ENCODE assay signal across 16 cellular contexts in the genomic region with DNA sequence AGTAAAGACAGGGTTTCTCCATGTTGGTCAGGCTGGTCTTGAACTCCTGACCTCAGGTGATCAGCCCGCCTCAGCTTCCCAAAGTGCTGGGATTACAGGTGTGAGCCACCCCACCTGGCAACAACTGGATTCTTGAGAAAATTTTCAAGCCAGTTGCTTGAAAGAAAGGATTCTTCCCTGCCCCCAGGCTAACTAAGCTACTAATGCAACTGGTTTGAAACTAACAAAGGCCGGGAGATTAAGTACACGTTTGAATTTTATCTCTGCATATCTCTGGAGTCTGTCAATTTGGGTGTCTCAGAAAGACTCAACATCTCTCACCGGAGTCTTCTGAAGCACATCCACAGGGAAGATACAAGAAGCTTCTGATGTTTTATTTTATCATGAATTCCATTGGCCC. TPM values are rescaled to one million over a fixed set of nuclear protein-coding genes. Genes with fewer than 3 reads are reported as not detected.
DNase-seq lines count a peak whose midpoint lies in the region; ATAC-seq and TF ChIP-seq lines count a peak whose summit lies in the region.
"Had no signal": no experiment of that assay in that cellular context is flagged by ENCODE, and none has a peak within 500 bp of the region (broad histone marks: within the 10 kb centered on the region; RNA-seq: fewer than 3 reads in every experiment).

No MANE protein-coding gene starts in this region.

- H3K4me1 Mint-ChIP-seq in activated T-cell treated with anti-CD3 and anti-CD28 coated beads, Interleukin-2, amount 50 U/mL, for 72 hours (ENCODE audit: low read depth): peaks cover 68% of the 10 kb centered on the region
- H3K4me1 Mint-ChIP-seq in activated T-cell treated with anti-CD3 and anti-CD28 coated beads, Interleukin-2, amount 50 U/mL, for 24 hours (ENCODE audit: low read depth): peaks cover 59% of the 10 kb centered on the region

- no peak for ATAC-seq in activated T-cell treated with anti-CD3 and anti-CD28 coated beads, Interleukin-2, amount 50 U/mL, for 72 hours (replicated peaks in 1 of 2)
- no peak for ATAC-seq in HG03457 (IDR thresholded peaks at IDR 0.05; ENCODE audit: unreplicated experiment)

- no peak overlapping the region for H3K4me3 Mint-ChIP-seq in activated T-cell treated with anti-CD3 and anti-CD28 coated beads, Interleukin-2, amount 50 U/mL, for 72 hours
- H3K4me3 Mint-ChIP-seq in activated T-cell treated with anti-CD3 and anti-CD28 coated beads, Interleukin-2, amount 50 U/mL, for 24 hours: no peak overlapping the region
- H3K4me3 Mint-ChIP-seq: CD4-positive, CD25-positive, alpha-beta regulatory T cell; CD8-positive, alpha-beta memory T cell had no signal

- H3K9me3 ChIP-seq in HAP-1: no peaks in the 10 kb centered on the region
- H3K9me3 ChIP-seq: BE2C had no signal

- peak overlapping the region; percentile 57 for H3K27ac Mint-ChIP-seq in activated T-cell treated with anti-CD3 and anti-CD28 coated beads, Interleukin-2, amount 50 U/mL, for 72 hours
- no peak overlapping the region for H3K27ac Mint-ChIP-seq in activated T-cell treated with anti-CD3 and anti-CD28 coated beads, Interleukin-2, amount 50 U/mL, for 24 hours
- H3K27ac Mint-ChIP-seq: CD8-positive, alpha-beta memory T cell had no signal

- peaks cover 29% of the 10 kb centered on the region for H3K4me1 ChIP-seq in HAP-1

- no peaks in the 10 kb centered on the region for H3K9me3 Mint-ChIP-seq in activated T-cell treated with anti-CD3 and anti-CD28 coated beads, Interleukin-2, amount 50 U/mL, for 72 hours
- H3K9me3 Mint-ChIP-seq in activated T-cell treated with anti-CD3 and anti-CD28 coated beads, Interleukin-2, amount 50 U/mL, for 24 hours: no peaks in the 10 kb centered on the region
- H3K9me3 Mint-ChIP-seq: CD8-positive, alpha-beta memory T cell had no signal

- TF ChIP-seq CTCF in epithelial cell of esophagus (IDR thresholded peaks at IDR 0.05; ENCODE audit: insufficient read depth, low read depth, low read length, missing control alignments): no peak

- in situ Hi-C loops in HAP-1 (cut with MboI; ENCODE audit: low sequenced_read_pairs): no loop called here

- DNase-seq in activated T-cell treated with anti-CD3 and anti-CD28 coated beads, Interleukin-2, amount 50 U/mL, for 72 hours: no peak
- no peak for DNase-seq in activated T-cell treated with anti-CD3 and anti-CD28 coated beads, Interleukin-2, amount 50 U/mL, for 24 hours
- peak; percentile 61 to 81 for DNase-seq in HAP-1 (ENCODE audit: low spot score in 2 of 2)
- peak; percentile 22 for DNase-seq in epithelial cell of esophagus (ENCODE audit: low read depth)
- no peak for DNase-seq in NCI-H146 treated with DMSO at 0.1 percent for 48 hours (lab: John Stamatoyannopoulos, UW; ENCODE audit: unreplicated experiment)
- DNase-seq in DMS153 (lab: John Stamatoyannopoulos, UW): no peak
- DNase-seq: BE2C; C1 segment of cervical spinal cord; CD4-positive, CD25-positive, alpha-beta regulatory T cell; CD8-positive, alpha-beta memory T cell; COR-L47; DMS 273 treated with DMSO at 0.1 percent for 48 hours; GF-D8; GOT3; H7 had no signal

- H3K36me3 Mint-ChIP-seq in activated T-cell treated with anti-CD3 and anti-CD28 coated beads, Interleukin-2, amount 50 U/mL, for 72 hours (ENCODE audit: insufficient read depth in 2 of 2): no peaks in the 10 kb centered on the region
- H3K36me3 Mint-ChIP-seq in activated T-cell treated with anti-CD3 and anti-CD28 coated beads, Interleukin-2, amount 50 U/mL, for 24 hours (ENCODE audit: low read depth): no peaks in the 10 kb centered on the region
- H3K36me3 Mint-ChIP-seq: CD4-positive, CD25-positive, alpha-beta regulatory T cell; CD8-positive, alpha-beta memory T cell had no signal

- H3K27me3 ChIP-seq in HAP-1 (ENCODE audit: low read depth): no peaks in the 10 kb centered on the region
- H3K27me3 ChIP-seq: BE2C had no signal

- H3K4me3 ChIP-seq in HAP-1: no peak overlapping the region
- no peak overlapping the region for H3K4me3 ChIP-seq in epithelial cell of esophagus (ENCODE audit: low read length)

- H3K27me3 Mint-ChIP-seq in activated T-cell treated with anti-CD3 and anti-CD28 coated beads, Interleukin-2, amount 50 U/mL, for 72 hours (ENCODE audit: low read depth): no peaks in the 10 kb centered on the region
- no peaks in the 10 kb centered on the region for H3K27me3 Mint-ChIP-seq in activated T-cell treated with anti-CD3 and anti-CD28 coated beads, Interleukin-2, amount 50 U/mL, for 24 hours
- H3K27me3 Mint-ChIP-seq: CD4-positive, CD25-positive, alpha-beta regulatory T cell had no signal

- no peaks in the 10 kb centered on the region for H3K36me3 ChIP-seq in HAP-1 (replicated peaks)
- H3K36me3 ChIP-seq: BE2C had no signal

RNA-seq across cellular contexts. Expression of a gene that starts 10.7 kb away (rescaled TPM):
- 100 to 1,000 TPM; 713 to 736 TPM for total RNA-seq in activated T-cell treated with anti-CD3 and anti-CD28 coated beads, Interleukin-2, amount 50 U/mL, for 72 hours

Comparison
In these comparisons a context has a peak if more than half of its experiments do, and no peak if none do; other contexts are left out.
1. DNase-seq: peak in HAP-1 (2 of 2) and epithelial cell of esophagus (single experiment); none in activated T-cell treated with anti-CD3 and anti-CD28 coated beads, Interleukin-2, amount 50 U/mL, for 72 hours (0 of 2), activated T-cell treated with anti-CD3 and anti-CD28 coated beads, Interleukin-2, amount 50 U/mL, for 24 hours (single experiment), NCI-H146 treated with DMSO at 0.1 percent for 48 hours (single experiment) and DMS153 (single experiment).